ENCODE assay signal across 14 cellular contexts in the genomic region with DNA sequence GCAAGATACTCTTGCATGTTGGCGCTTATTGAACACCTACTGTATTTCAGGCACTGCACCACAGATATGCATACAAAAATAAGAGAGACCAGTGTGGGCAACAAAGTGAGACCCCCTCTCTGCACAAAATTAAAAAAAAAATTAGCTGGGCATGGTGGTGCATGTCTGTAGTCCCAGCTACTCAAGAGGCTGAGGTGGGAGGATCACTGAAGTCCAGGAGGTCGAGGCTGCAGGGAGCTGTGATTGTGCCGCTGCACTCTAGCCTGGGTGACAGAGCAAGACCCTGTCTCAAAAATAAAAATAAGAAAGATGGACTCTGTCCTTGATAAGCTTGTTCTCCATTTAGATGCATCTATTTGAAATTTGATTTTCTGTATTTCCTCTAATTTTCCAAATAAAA. TPM values are rescaled to one million over a fixed set of nuclear protein-coding genes. Genes with fewer than 3 reads are reported as not detected.
DNase-seq lines count a peak whose midpoint lies in the region; ATAC-seq and TF ChIP-seq lines count a peak whose summit lies in the region.
"Had no signal": no experiment of that assay in that cellular context is flagged by ENCODE, and none has a peak within 500 bp of the region (broad histone marks: within the 10 kb centered on the region; RNA-seq: fewer than 3 reads in every experiment).

No MANE protein-coding gene starts in this region.

- ATAC-seq in right lobe of liver (no peak), upper lobe of right lung (no peak), HG03378 (IDR thresholded peaks at IDR 0.05; ENCODE audit: unreplicated experiment) (no peak), GM21825 (IDR thresholded peaks at IDR 0.05; ENCODE audit: unreplicated experiment) (no peak)

- DNase-seq in activated naive CD4-positive, alpha-beta T cell treated with anti-CD3 and anti-CD28 coated beads for 36 hours = no peak
- no peak for DNase-seq in activated naive CD4-positive, alpha-beta T cell (lab: John Stamatoyannopoulos, UW)
- no peak for DNase-seq in activated CD4-positive, alpha-beta memory T cell treated with anti-CD3 and anti-CD28 coated beads, Interleukin-2, amount 10 ng/mL, durations not matched to agents 7 days and 5 days
- DNase-seq in right lobe of liver (no peak), upper lobe of right lung (no peak), GM10248 (ENCODE audit: extremely low spot score) (no peak)
- DNase-seq: glutamatergic neuron, left colon, NCI-H1694 treated with DMSO at 0.1 percent for 48 hours, NCI-H748 treated with DMSO at 0.1 percent for 48 hours had no signal

- POLR2A ChIA-PET in activated CD4-positive, alpha-beta memory T cell treated with anti-CD3 and anti-CD28 coated beads, Interleukin-2, amount 10 ng/mL, durations not matched to agents 7 days and 5 days (lab: Charles Lee) = interaction anchor here (2.6 kb wide), 1 partner anchor 19 kb away, joined by 41 read pairs; the partner anchor contains the start of gene FEM1B
- POLR2A ChIA-PET in GM10248 (lab: Yijun Ruan, JAX) = no interaction called here

- H3K27ac Mint-ChIP-seq in activated naive CD4-positive, alpha-beta T cell treated with anti-CD3 and anti-CD28 coated beads for 36 hours = no peak overlapping the region
- H3K27ac Mint-ChIP-seq in activated CD4-positive, alpha-beta memory T cell treated with anti-CD3 and anti-CD28 coated beads, Interleukin-2, amount 10 ng/mL, durations not matched to agents 7 days and 5 days = peak overlapping the region; percentile 70

- TF ChIP-seq CTCF in right lobe of liver (IDR thresholded peaks at IDR 0.05) = no peak
- TF ChIP-seq CTCF in upper lobe of right lung (IDR thresholded peaks at IDR 0.05) = no peak
- no peak for TF ChIP-seq CTCF in GM10248 (IDR thresholded peaks at IDR 0.05; ENCODE audit: control extremely low read depth, extremely low read depth, low read depth, missing control alignments)

- H3K4me1 Mint-ChIP-seq in activated naive CD4-positive, alpha-beta T cell treated with anti-CD3 and anti-CD28 coated beads for 36 hours (ENCODE audit: low read depth) = peaks cover 28% of the 10 kb centered on the region
- peaks cover 19% of the 10 kb centered on the region for H3K4me1 Mint-ChIP-seq in activated CD4-positive, alpha-beta memory T cell treated with anti-CD3 and anti-CD28 coated beads, Interleukin-2, amount 10 ng/mL, durations not matched to agents 7 days and 5 days

- H3K9me3 ChIP-seq in right lobe of liver (no peaks in the 10 kb centered on the region), upper lobe of right lung (no peaks in the 10 kb centered on the region)
- H3K9me3 ChIP-seq: SJSA1 had no signal

- WGBS in right lobe of liver (ENCODE audit: insufficient coverage, low coverage, low lambda C conversion rate, missing lambda C conversion rate) = 77% methylated on average over 3 of the region's 3 CpGs

- H3K4me3 Mint-ChIP-seq in activated naive CD4-positive, alpha-beta T cell treated with anti-CD3 and anti-CD28 coated beads for 36 hours = peak overlapping the region; percentile 64
- H3K4me3 Mint-ChIP-seq in activated CD4-positive, alpha-beta memory T cell treated with anti-CD3 and anti-CD28 coated beads, Interleukin-2, amount 10 ng/mL, durations not matched to agents 7 days and 5 days = peak overlapping the region; percentile 64

- peak overlapping the region; percentile 47 to 92 (median 83) for H3K27ac ChIP-seq in right lobe of liver
- no peak overlapping the region for H3K27ac ChIP-seq in upper lobe of right lung
- H3K27ac ChIP-seq: SJSA1 had no signal

- no peaks in the 10 kb centered on the region for H3K27me3 Mint-ChIP-seq in activated naive CD4-positive, alpha-beta T cell treated with anti-CD3 and anti-CD28 coated beads for 36 hours (ENCODE audit: low read depth)
- no peaks in the 10 kb centered on the region for H3K27me3 Mint-ChIP-seq in activated CD4-positive, alpha-beta memory T cell treated with anti-CD3 and anti-CD28 coated beads, Interleukin-2, amount 10 ng/mL, durations not matched to agents 7 days and 5 days

- H3K4me3 ChIP-seq in right lobe of liver = peak overlapping the region in 2 of 3 donors; percentile 34 to 46
- H3K4me3 ChIP-seq in upper lobe of right lung = peak overlapping the region; percentile 36
- H3K4me3 ChIP-seq: smooth muscle cell had no signal

- no peaks in the 10 kb centered on the region for H3K9me3 Mint-ChIP-seq in activated naive CD4-positive, alpha-beta T cell treated with anti-CD3 and anti-CD28 coated beads for 36 hours
- H3K9me3 Mint-ChIP-seq in activated CD4-positive, alpha-beta memory T cell treated with anti-CD3 and anti-CD28 coated beads, Interleukin-2, amount 10 ng/mL, durations not matched to agents 7 days and 5 days = no peaks in the 10 kb centered on the region

- H3K4me1 ChIP-seq in right lobe of liver (peaks cover 0 to 35% (median 5%) of the 10 kb centered on the region in 4 donors), upper lobe of right lung (peaks cover 26% of the 10 kb centered on the region)

- H3K36me3 ChIP-seq in right lobe of liver (no peaks in the 10 kb centered on the region), upper lobe of right lung (peaks cover 7% of the 10 kb centered on the region)

- H3K27me3 ChIP-seq in right lobe of liver (no peaks in the 10 kb centered on the region), upper lobe of right lung (no peaks in the 10 kb centered on the region)
- H3K27me3 ChIP-seq: SJSA1 had no signal

- intact Hi-C loops in activated naive CD4-positive, alpha-beta T cell treated with anti-CD3 and anti-CD28 coated beads for 36 hours (cut with micrococcal nuclease) = loop anchor here (2.0 kb wide), 1 partner anchor 46 kb away; no protein-coding TSS in a partner anchor
- intact Hi-C loops in right lobe of liver (cut with DNase I) (no loop called here), upper lobe of right lung (cut with DNase I) (no loop called here)

- TF ChIP-seq POLR2A in right lobe of liver (IDR thresholded peaks at IDR 0.05) = no peak

- peaks cover 7% of the 10 kb centered on the region for H3K36me3 Mint-ChIP-seq in activated naive CD4-positive, alpha-beta T cell treated with anti-CD3 and anti-CD28 coated beads for 36 hours (ENCODE audit: low read depth)
- peaks cover 22% of the 10 kb centered on the region for H3K36me3 Mint-ChIP-seq in activated CD4-positive, alpha-beta memory T cell treated with anti-CD3 and anti-CD28 coated beads, Interleukin-2, amount 10 ng/mL, durations not matched to agents 7 days and 5 days (ENCODE audit: low read depth)

- CTCF ChIA-PET in activated naive CD4-positive, alpha-beta T cell treated with anti-CD3 and anti-CD28 coated beads for 36 hours (lab: Charles Lee) = interaction anchor here (0.7 to 3.1 kb wide), 5 partner anchors 9 to 530 kb away, joined by 3 to 16 read pairs (median 5); no protein-coding TSS in a partner anchor
- CTCF ChIA-PET in activated CD4-positive, alpha-beta memory T cell treated with anti-CD3 and anti-CD28 coated beads, Interleukin-2, amount 10 ng/mL, durations not matched to agents 7 days and 5 days (lab: Charles Lee) = interaction anchor here (0.6 to 2.2 kb wide), 5 partner anchors 8 to 585 kb away, joined by 3 to 11 read pairs (median 6); partner anchors contain the start of gene FEM1B
- CTCF ChIA-PET in GM10248 (lab: Yijun Ruan, JAX) = interaction anchor here (1.1 to 2.6 kb wide), 4 partner anchors 8 to 45 kb away, joined by 3 to 24 read pairs (median 5); no protein-coding TSS in a partner anchor

RNA-seq across cellular contexts. Expression of gene FEM1B, which starts 20.8 kb away (rescaled TPM):
- total RNA-seq in activated naive CD4-positive, alpha-beta T cell treated with anti-CD3 and anti-CD28 coated beads for 36 hours = 10 to 100 TPM; 30.3 to 34.2 TPM
- total RNA-seq in activated CD4-positive, alpha-beta memory T cell treated with anti-CD3 and anti-CD28 coated beads, Interleukin-2, amount 10 ng/mL, durations not matched to agents 7 days and 5 days = 10 to 100 TPM; 46.9 to 48.8 TPM
- total RNA-seq in right lobe of liver (10 to 100 TPM; 17.7 to 28.3 (median 23.1) TPM), upper lobe of right lung (42.3 TPM)
